ENCODE assay signal across 8 cellular contexts in genomic region chr6:33103776-33104175, GRCh38.
"Had no signal": no experiment of that assay in that cellular context is flagged by ENCODE, and none has a peak within 500 bp of the region (broad histone marks: within the 10 kb centered on the region; RNA-seq: fewer than 3 reads in every experiment).

No MANE protein-coding gene starts in this region.

- H3K9ac ChIP-seq: GM23248 had no signal

- H3K4me1 Mint-ChIP-seq: GM23338 had no signal

- H3K4me1 ChIP-seq: HAP-1 had no signal

- H2AFZ ChIP-seq: GM23248, GM23338 had no signal

- H3K36me3 ChIP-seq: HAP-1 had no signal

- H3K27ac ChIP-seq: GM23248 had no signal

- H3K27ac Mint-ChIP-seq: GM23338, HFFc6 had no signal

- H3K4me2 ChIP-seq: GM23338 had no signal

- H3K4me3 ChIP-seq: GM23248, GM23338, HAP-1 had no signal

- H3K4me3 Mint-ChIP-seq: GM23338, HFFc6 had no signal

- ATAC-seq: GM23338, HCT116 had no signal

- DNase-seq: GM23248, GOT3, H7, HCEC 1CT, HFFc6 had no signal
